11 cellular contexts compared by ENCODE assay signal in the genomic region with DNA sequence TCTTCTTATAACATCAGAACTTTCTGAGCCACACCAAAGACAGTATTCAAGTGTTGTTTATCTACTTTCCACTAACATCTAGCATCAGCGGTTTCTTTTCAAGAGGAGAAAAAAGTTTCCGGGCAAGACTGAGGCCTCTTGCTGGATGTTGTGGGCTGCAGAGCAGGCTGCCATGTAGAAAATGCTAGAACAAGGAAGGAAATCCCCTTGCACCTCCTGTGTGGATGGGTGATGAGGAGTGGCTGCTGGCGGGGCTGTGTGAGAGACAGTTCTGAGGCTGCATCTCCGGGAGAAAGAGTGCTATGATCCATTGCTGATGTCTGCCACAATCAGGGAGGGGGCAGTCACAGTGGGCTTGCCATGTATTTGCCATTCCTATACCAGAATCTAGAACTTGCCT.
DNase-seq lines count a peak whose midpoint lies in the region; ATAC-seq lines count a peak whose summit lies in the region.
"Had no signal": no experiment of that assay in that cellular context is flagged by ENCODE, and none has a peak within 500 bp of the region (broad histone marks: within the 10 kb centered on the region; RNA-seq: fewer than 3 reads in every experiment).

No MANE protein-coding gene starts in this region.

- DNase-seq in T-helper 1 cell (peak; percentile 8 to 71 (median 19)), activated T-cell treated with anti-CD3 and anti-CD28 coated beads for 24 hours (ENCODE audit: low read depth) (peak; percentile 45), NAMALWA (ENCODE audit: low spot score) (no peak), AG08396 (ENCODE audit: low spot score) (no peak)
- peak; percentile 11 for DNase-seq in effector CD4-positive, alpha-beta T cell
- DNase-seq in stimulated activated CD8-positive, alpha-beta memory T cell treated with anti-CD3 and anti-CD28 coated beads, Interleukin-4, amount 100 ng/mL, for 48 hours: peak; percentile 58
- DNase-seq: midbrain, NCI-H524 treated with DMSO at 0.1 percent for 48 hours, psoas muscle had no signal

- no peak for ATAC-seq in GM21619 (IDR thresholded peaks at IDR 0.05; ENCODE audit: unreplicated experiment)
- ATAC-seq in GM21576 (IDR thresholded peaks at IDR 0.05; ENCODE audit: unreplicated experiment): no peak
- ATAC-seq: psoas muscle had no signal

Comparison
In these comparisons a context has a peak if more than half of its experiments do, and no peak if none do; other contexts are left out.
1. DNase-seq: peak in T-helper 1 cell (5 of 5), activated T-cell treated with anti-CD3 and anti-CD28 coated beads for 24 hours (single experiment), effector CD4-positive, alpha-beta T cell (single experiment) and stimulated activated CD8-positive, alpha-beta memory T cell treated with anti-CD3 and anti-CD28 coated beads, Interleukin-4, amount 100 ng/mL, for 48 hours (single experiment); none in NAMALWA (single experiment) and AG08396 (single experiment).